ENCODE assay signal across 1 cellular context in the genomic region with DNA sequence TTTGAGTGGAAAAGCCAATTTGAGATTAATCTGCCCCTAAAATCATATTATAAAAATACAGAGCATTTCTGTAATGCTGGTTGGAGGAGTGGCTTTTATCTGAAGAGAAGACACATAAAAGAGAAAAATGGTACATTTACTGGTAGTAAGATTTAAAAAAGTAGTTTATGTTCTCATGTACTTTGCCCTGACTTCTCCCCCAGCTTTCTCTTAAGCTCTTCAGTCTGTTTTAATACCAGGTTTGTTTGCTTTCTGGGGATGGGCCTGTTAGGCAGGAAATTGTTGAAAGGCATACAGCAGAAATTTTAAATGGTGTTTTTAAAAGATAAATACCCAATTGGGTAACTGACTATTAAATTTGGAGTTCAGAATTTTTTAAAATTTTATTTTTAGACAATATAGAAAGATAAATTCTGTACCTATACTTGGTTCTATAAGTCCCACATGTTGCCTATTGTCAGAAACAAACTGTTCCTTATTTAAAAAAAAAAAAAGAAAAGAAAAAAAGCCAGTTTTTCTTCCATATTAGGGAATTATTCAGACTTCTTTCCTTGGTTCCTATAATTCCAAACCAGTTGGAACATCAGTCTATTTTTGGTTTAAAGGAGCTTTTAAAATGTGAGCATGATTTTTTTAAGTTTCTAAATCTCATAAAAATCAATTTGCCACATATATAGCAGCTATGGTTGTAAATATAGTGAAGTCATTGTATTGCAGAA.
TF ChIP-seq lines count a peak whose summit lies in the region.

No MANE protein-coding gene starts in this region.

TF ChIP-seq in WTC11, 78 proteins besides CTCF, POLR2A, EP300 and RAD21 (continued from another document):
- TF ChIP-seq, protein P1, sequence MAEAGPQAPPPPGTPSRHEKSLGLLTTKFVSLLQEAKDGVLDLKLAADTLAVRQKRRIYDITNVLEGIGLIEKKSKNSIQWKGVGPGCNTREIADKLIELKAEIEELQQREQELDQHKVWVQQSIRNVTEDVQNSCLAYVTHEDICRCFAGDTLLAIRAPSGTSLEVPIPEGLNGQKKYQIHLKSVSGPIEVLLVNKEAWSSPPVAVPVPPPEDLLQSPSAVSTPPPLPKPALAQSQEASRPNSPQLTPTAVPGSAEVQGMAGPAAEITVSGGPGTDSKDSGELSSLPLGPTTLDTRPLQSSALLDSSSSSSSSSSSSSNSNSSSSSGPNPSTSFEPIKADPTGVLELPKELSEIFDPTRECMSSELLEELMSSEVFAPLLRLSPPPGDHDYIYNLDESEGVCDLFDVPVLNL (CRISPR knock-in tag; IDR thresholded peaks at IDR 0.05; ENCODE audit: borderline replicate concordance, low read depth) = no peak
- TF ChIP-seq, protein P2, sequence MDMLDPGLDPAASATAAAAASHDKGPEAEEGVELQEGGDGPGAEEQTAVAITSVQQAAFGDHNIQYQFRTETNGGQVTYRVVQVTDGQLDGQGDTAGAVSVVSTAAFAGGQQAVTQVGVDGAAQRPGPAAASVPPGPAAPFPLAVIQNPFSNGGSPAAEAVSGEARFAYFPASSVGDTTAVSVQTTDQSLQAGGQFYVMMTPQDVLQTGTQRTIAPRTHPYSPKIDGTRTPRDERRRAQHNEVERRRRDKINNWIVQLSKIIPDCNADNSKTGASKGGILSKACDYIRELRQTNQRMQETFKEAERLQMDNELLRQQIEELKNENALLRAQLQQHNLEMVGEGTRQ (CRISPR knock-in tag; IDR thresholded peaks at IDR 0.05) = no peak
- TF ChIP-seq TEAD1 (CRISPR knock-in tag; IDR thresholded peaks at IDR 0.05) (no peak), TEAD4 (CRISPR knock-in tag; IDR thresholded peaks at IDR 0.05) (no peak), JAZF1 (CRISPR knock-in tag; IDR thresholded peaks at IDR 0.05) (no peak), MXD4 (CRISPR knock-in tag; IDR thresholded peaks at IDR 0.05; ENCODE audit: borderline replicate concordance) (no peak), SP1 (CRISPR knock-in tag; conservative IDR thresholded peaks at IDR 0.05) (no peak)
- TF ChIP-seq, protein P3, sequence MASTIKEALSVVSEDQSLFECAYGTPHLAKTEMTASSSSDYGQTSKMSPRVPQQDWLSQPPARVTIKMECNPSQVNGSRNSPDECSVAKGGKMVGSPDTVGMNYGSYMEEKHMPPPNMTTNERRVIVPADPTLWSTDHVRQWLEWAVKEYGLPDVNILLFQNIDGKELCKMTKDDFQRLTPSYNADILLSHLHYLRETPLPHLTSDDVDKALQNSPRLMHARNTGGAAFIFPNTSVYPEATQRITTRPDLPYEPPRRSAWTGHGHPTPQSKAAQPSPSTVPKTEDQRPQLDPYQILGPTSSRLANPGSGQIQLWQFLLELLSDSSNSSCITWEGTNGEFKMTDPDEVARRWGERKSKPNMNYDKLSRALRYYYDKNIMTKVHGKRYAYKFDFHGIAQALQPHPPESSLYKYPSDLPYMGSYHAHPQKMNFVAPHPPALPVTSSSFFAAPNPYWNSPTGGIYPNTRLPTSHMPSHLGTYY (CRISPR knock-in tag; IDR thresholded peaks at IDR 0.05) = no peak
- TF ChIP-seq, protein P4, sequence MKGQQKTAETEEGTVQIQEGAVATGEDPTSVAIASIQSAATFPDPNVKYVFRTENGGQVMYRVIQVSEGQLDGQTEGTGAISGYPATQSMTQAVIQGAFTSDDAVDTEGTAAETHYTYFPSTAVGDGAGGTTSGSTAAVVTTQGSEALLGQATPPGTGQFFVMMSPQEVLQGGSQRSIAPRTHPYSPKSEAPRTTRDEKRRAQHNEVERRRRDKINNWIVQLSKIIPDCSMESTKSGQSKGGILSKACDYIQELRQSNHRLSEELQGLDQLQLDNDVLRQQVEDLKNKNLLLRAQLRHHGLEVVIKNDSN (CRISPR knock-in tag; IDR thresholded peaks at IDR 0.05) = no peak
